Comparison of ENCODE assay signal across 8 cellular contexts in the genomic region with DNA sequence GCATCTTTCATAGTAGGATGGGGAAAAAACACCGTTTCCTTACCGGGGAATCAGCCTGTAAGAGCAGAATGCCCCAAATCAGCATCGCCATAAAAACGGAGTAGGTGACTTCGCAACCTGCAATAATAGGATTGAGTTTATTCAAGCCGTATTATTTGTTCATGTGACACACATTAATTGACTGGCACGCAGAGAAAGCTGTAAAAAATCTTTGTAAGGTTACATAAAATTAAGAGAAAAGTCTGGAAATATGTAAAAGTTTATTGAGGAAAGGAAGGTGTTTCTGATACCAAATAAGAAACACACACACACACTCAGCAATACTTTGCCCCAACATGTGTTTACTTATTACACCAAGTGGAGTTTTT. TPM values are rescaled to one million over a fixed set of nuclear protein-coding genes. Genes with fewer than 3 reads are reported as not detected.
DNase-seq lines count a peak whose midpoint lies in the region; ATAC-seq and TF ChIP-seq lines count a peak whose summit lies in the region.

No MANE protein-coding gene starts in this region.

- peak overlapping the region; percentile 88 for H3K4me3 Mint-ChIP-seq in activated T-helper 2 cell treated with anti-CD3 and anti-CD28 coated beads, Interferon-gamma antibody, Interleukin-2, Interleukin-4, amounts not matched to agents 10 μg/mL and 5 μg/mL and 100 μg/mL, durations not matched to agents 14 hours and 24 hours and 36 hours (ENCODE audit: low read depth)
- peak overlapping the region; percentile 85 for H3K4me3 Mint-ChIP-seq in stimulated activated memory B cell treated with anti-CD40 and anti-IgM and Interleukin-4, amounts not matched to agents 10 μg/mL and 1 μg/mL and 100 μg/mL, for 72 hours

- H3K27me3 ChIP-seq in HL-60 (ENCODE audit: insufficient read depth, poor library complexity, severe bottlenecking) = no peaks in the 10 kb centered on the region

- H3K27ac ChIP-seq in HL-60 (replicated peaks) = no peak overlapping the region

- no peaks in the 10 kb centered on the region for H3K9me3 ChIP-seq in iPS-18c (ENCODE audit: control insufficient read depth, insufficient read depth, low read length)

- no peaks in the 10 kb centered on the region for H3K9me3 Mint-ChIP-seq in activated T-helper 2 cell treated with anti-CD3 and anti-CD28 coated beads, Interferon-gamma antibody, Interleukin-2, Interleukin-4, amounts not matched to agents 10 μg/mL and 5 μg/mL and 100 μg/mL, durations not matched to agents 14 hours and 24 hours and 36 hours
- H3K9me3 Mint-ChIP-seq in stimulated activated memory B cell treated with anti-CD40 and anti-IgM and Interleukin-4, amounts not matched to agents 10 μg/mL and 1 μg/mL and 100 μg/mL, for 72 hours = no peaks in the 10 kb centered on the region

- H3K27ac Mint-ChIP-seq in activated T-helper 2 cell treated with anti-CD3 and anti-CD28 coated beads, Interferon-gamma antibody, Interleukin-2, Interleukin-4, amounts not matched to agents 10 μg/mL and 5 μg/mL and 100 μg/mL, durations not matched to agents 14 hours and 24 hours and 36 hours = peak overlapping the region; percentile 14
- peak overlapping the region; percentile 77 for H3K27ac Mint-ChIP-seq in stimulated activated memory B cell treated with anti-CD40 and anti-IgM and Interleukin-4, amounts not matched to agents 10 μg/mL and 1 μg/mL and 100 μg/mL, for 72 hours

- ATAC-seq in stimulated activated memory B cell treated with anti-CD40 and anti-IgM and Interleukin-4, amounts not matched to agents 10 μg/mL and 1 μg/mL and 100 μg/mL, for 72 hours = no peak
- no peak for ATAC-seq in left colon

- DNase-seq in HL-60 (ENCODE audit: low read depth in 1 of 2, low spot score in 1 of 2) (no peak), left colon (no peak), amniotic stem cell (lab: John Stamatoyannopoulos, UW) (no peak), SW 1271 (lab: John Stamatoyannopoulos, UW) (no peak), amygdala (lab: John Stamatoyannopoulos, UW) (no peak)
- no peak for DNase-seq in activated T-helper 2 cell treated with anti-CD3 and anti-CD28 coated beads, Interferon-gamma antibody, Interleukin-2, Interleukin-4, amounts not matched to agents 10 μg/mL and 5 μg/mL and 100 μg/mL, durations not matched to agents 14 hours and 24 hours and 36 hours (ENCODE audit: low spot score)

- H3K27me3 Mint-ChIP-seq in activated T-helper 2 cell treated with anti-CD3 and anti-CD28 coated beads, Interferon-gamma antibody, Interleukin-2, Interleukin-4, amounts not matched to agents 10 μg/mL and 5 μg/mL and 100 μg/mL, durations not matched to agents 14 hours and 24 hours and 36 hours (ENCODE audit: low read depth) = no peaks in the 10 kb centered on the region
- no peaks in the 10 kb centered on the region for H3K27me3 Mint-ChIP-seq in stimulated activated memory B cell treated with anti-CD40 and anti-IgM and Interleukin-4, amounts not matched to agents 10 μg/mL and 1 μg/mL and 100 μg/mL, for 72 hours

- H3K4me3 ChIP-seq in HL-60 (replicated peaks; ENCODE audit: insufficient read depth, low read length) = peak overlapping the region; percentile 86
- peak overlapping the region; percentile 86 for H3K4me3 ChIP-seq in iPS-18c (ENCODE audit: insufficient read depth, low read depth, low read length)

- peaks cover 3% of the 10 kb centered on the region for H3K36me3 Mint-ChIP-seq in activated T-helper 2 cell treated with anti-CD3 and anti-CD28 coated beads, Interferon-gamma antibody, Interleukin-2, Interleukin-4, amounts not matched to agents 10 μg/mL and 5 μg/mL and 100 μg/mL, durations not matched to agents 14 hours and 24 hours and 36 hours (ENCODE audit: low read depth)
- H3K36me3 Mint-ChIP-seq in stimulated activated memory B cell treated with anti-CD40 and anti-IgM and Interleukin-4, amounts not matched to agents 10 μg/mL and 1 μg/mL and 100 μg/mL, for 72 hours = peaks cover 6% of the 10 kb centered on the region

- no peak for TF ChIP-seq CTCF in HL-60 (IDR thresholded peaks at IDR 0.05; ENCODE audit: insufficient read depth, low read length)

- intact Hi-C loops in activated T-helper 2 cell treated with anti-CD3 and anti-CD28 coated beads, Interferon-gamma antibody, Interleukin-2, Interleukin-4, amounts not matched to agents 10 μg/mL and 5 μg/mL and 100 μg/mL, durations not matched to agents 14 hours and 24 hours and 36 hours (cut with micrococcal nuclease) = loop anchor here (10.0 kb wide), 2 partner anchors 569 to 1651 kb away; a partner anchor contains a TSS
- intact Hi-C loops in left colon (cut with DNase I, micrococcal nuclease) = no loop called here

- H3K4me1 Mint-ChIP-seq in activated T-helper 2 cell treated with anti-CD3 and anti-CD28 coated beads, Interferon-gamma antibody, Interleukin-2, Interleukin-4, amounts not matched to agents 10 μg/mL and 5 μg/mL and 100 μg/mL, durations not matched to agents 14 hours and 24 hours and 36 hours (ENCODE audit: low read depth) = peaks cover 31% of the 10 kb centered on the region
- H3K4me1 Mint-ChIP-seq in stimulated activated memory B cell treated with anti-CD40 and anti-IgM and Interleukin-4, amounts not matched to agents 10 μg/mL and 1 μg/mL and 100 μg/mL, for 72 hours = peaks cover 28% of the 10 kb centered on the region

RNA-seq across cellular contexts. Expression of a gene that starts 0.6 kb away (rescaled TPM):
- 13.5 and 14.2 TPM in 2 replicates for total RNA-seq in activated T-helper 2 cell treated with anti-CD3 and anti-CD28 coated beads, Interferon-gamma antibody, Interleukin-2, Interleukin-4, amounts not matched to agents 10 μg/mL and 5 μg/mL and 100 μg/mL, durations not matched to agents 14 hours and 24 hours and 36 hours
- 10 to 100 TPM; 10.3 to 13.9 TPM for total RNA-seq in left colon

RNA-seq across cellular contexts. Expression of a gene that starts 59.7 kb away (rescaled TPM):
- total RNA-seq in activated T-helper 2 cell treated with anti-CD3 and anti-CD28 coated beads, Interferon-gamma antibody, Interleukin-2, Interleukin-4, amounts not matched to agents 10 μg/mL and 5 μg/mL and 100 μg/mL, durations not matched to agents 14 hours and 24 hours and 36 hours = 40.1 and 44.3 TPM in 2 replicates
- total RNA-seq in left colon = 10 to 100 TPM; 63.9 to 65.5 TPM
